In genomic region chrX:153929576-153929975, GRCh38 we compare ENCODE assay signal across 1 cellular context.
TF ChIP-seq lines count a peak whose summit lies in the region.

No MANE protein-coding gene starts in this region.

TF ChIP-seq in K562, 482 proteins besides CTCF, POLR2A, EP300 and RAD21:
- TF ChIP-seq TCF7 (IDR thresholded peaks at IDR 0.05; ENCODE audit: borderline replicate concordance) (no peak), ZNF263 (CRISPR knock-in tag; IDR thresholded peaks at IDR 0.05; ENCODE audit: borderline replicate concordance) (no peak), ELK1 (CRISPR knock-in tag; IDR thresholded peaks at IDR 0.05) (no peak), NFYB (IDR thresholded peaks at IDR 0.05; ENCODE audit: extremely low read depth, insufficient read length) (no peak), ID3 (CRISPR knock-in tag; IDR thresholded peaks at IDR 0.05) (no peak), ID3 (tag; IDR thresholded peaks at IDR 0.05) (no peak)
